In the genomic region with DNA sequence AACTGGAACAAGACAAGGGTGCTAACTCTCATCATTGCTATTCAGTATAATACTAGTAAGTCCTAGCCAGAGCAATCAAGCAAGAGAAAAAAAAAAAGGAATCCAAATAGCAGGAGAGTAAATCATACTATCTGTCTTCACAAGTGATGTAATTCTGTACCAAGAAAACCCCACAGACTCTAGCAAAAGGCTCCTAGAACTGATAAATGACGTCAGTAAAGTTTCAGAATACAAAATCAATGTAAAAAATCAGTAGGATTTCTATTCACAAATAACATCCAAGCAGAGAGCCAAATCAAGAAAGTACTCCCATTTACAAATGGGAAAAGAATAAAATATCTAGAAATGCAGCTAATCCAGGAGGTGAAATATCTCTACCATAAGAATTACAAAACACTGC, we compare ENCODE assay signal across 27 cellular contexts.
"Had no signal": no experiment of that assay in that cellular context is flagged by ENCODE, and none has a peak within 500 bp of the region (broad histone marks: within the 10 kb centered on the region; RNA-seq: fewer than 3 reads in every experiment).

No MANE protein-coding gene starts in this region.

- H3K9me3 ChIP-seq: colonic mucosa, esophagus muscularis mucosa, gastrocnemius medialis, gastroesophageal sphincter, heart left ventricle had no signal

- H3K4me1 ChIP-seq: colonic mucosa, esophagus muscularis mucosa, esophagus squamous epithelium, foreskin keratinocyte, gastrocnemius medialis, gastroesophageal sphincter, heart left ventricle, heart right ventricle had no signal

- H3K27ac ChIP-seq: colonic mucosa, coronary artery, dorsolateral prefrontal cortex, epithelial cell of prostate, esophagus muscularis mucosa, esophagus squamous epithelium, foreskin keratinocyte, gastrocnemius medialis, gastroesophageal sphincter, heart left ventricle, heart right ventricle had no signal

- DNase-seq: colonic mucosa; cortex of kidney; dermis blood vessel endothelial cell; dorsolateral prefrontal cortex; effector CD4-positive, alpha-beta T cell; effector CD8-positive, alpha-beta T cell; effector memory CD4-positive, alpha-beta T cell; effector memory CD8-positive, alpha-beta T cell; endodermal cell; erythroblast; esophagus squamous epithelium; foreskin fibroblast; foreskin keratinocyte; foreskin melanocyte; gastrocnemius medialis; glutamatergic neuron; head of caudate nucleus; heart left ventricle; heart right ventricle had no signal

- H3K27me3 ChIP-seq: colonic mucosa, dorsolateral prefrontal cortex, esophagus muscularis mucosa, esophagus squamous epithelium, foreskin keratinocyte, gastrocnemius medialis, gastroesophageal sphincter, heart left ventricle, heart right ventricle had no signal

- H3K4me3 ChIP-seq: colonic mucosa, coronary artery, dorsolateral prefrontal cortex, esophagus muscularis mucosa, esophagus squamous epithelium, gastrocnemius medialis, gastroesophageal sphincter, heart left ventricle, heart right ventricle had no signal

- ATAC-seq: effector memory CD8-positive, alpha-beta T cell; esophagus mucosa; foreskin keratinocyte; gastrocnemius medialis; gastroesophageal sphincter; heart left ventricle; heart right ventricle had no signal

- H3K36me3 ChIP-seq: colonic mucosa, esophagus muscularis mucosa, esophagus squamous epithelium, gastrocnemius medialis, gastroesophageal sphincter, heart left ventricle, heart right ventricle had no signal

- FAIRE-seq: colon, endometrium, endothelial cell of umbilical vein had no signal
